9 cellular contexts compared by ENCODE assay signal in genomic region chr12:103884316-103884715, GRCh38. TPM values are rescaled to one million over a fixed set of nuclear protein-coding genes. Genes with fewer than 3 reads are reported as not detected.
DNase-seq lines count a peak whose midpoint lies in the region; ATAC-seq and TF ChIP-seq lines count a peak whose summit lies in the region.
"Had no signal": no experiment of that assay in that cellular context is flagged by ENCODE, and none has a peak within 500 bp of the region (broad histone marks: within the 10 kb centered on the region; RNA-seq: fewer than 3 reads in every experiment).

No MANE protein-coding gene starts in this region.

- peak; percentile 36 for DNase-seq in activated T-cell treated with anti-CD3 and anti-CD28 coated beads, Interleukin-2, amount 50 U/mL, for 1 hour
- no peak for DNase-seq in activated T-cell treated with anti-CD3 and anti-CD28 coated beads, Interleukin-2, amount 50 U/mL, for 24 hours
- DNase-seq in NB4 (ENCODE audit: low read depth) (peak; percentile 75), head of caudate nucleus (peak in 31 of 42 donors; percentile 6 to 69 (median 34)), HPDE6-E6E7 (ENCODE audit: extremely low spot score) (no peak)
- DNase-seq in activated CD4-positive, alpha-beta memory T cell treated with anti-CD3 and anti-CD28 coated beads for 36 hours, result peak; percentile 57

- peak; percentile 50 for TF ChIP-seq CTCF in NB4 (IDR thresholded peaks at IDR 0.05; ENCODE audit: low read depth, low read length)

- ATAC-seq in GM19397 (IDR thresholded peaks at IDR 0.05; ENCODE audit: unreplicated experiment), result no peak
- ATAC-seq: body of pancreas had no signal

- no peak overlapping the region for H3K27ac Mint-ChIP-seq in activated T-cell treated with anti-CD3 and anti-CD28 coated beads, Interleukin-2, amount 50 U/mL, for 24 hours
- no peak overlapping the region for H3K27ac Mint-ChIP-seq in activated CD4-positive, alpha-beta memory T cell treated with anti-CD3 and anti-CD28 coated beads for 36 hours
- peak overlapping the region; percentile 19 for H3K27ac Mint-ChIP-seq in stimulated activated naive CD8-positive, alpha-beta T cell treated with anti-CD3 and anti-CD28 coated beads, Interleukin-15, Interleukin-2, amounts not matched to agents 100 ng/mL and 50 ng/mL, for 24 hours

- POLR2A ChIA-PET in activated CD4-positive, alpha-beta memory T cell treated with anti-CD3 and anti-CD28 coated beads for 36 hours (lab: Charles Lee), result no interaction called here

- peaks cover 21% of the 10 kb centered on the region for H3K4me1 Mint-ChIP-seq in activated T-cell treated with anti-CD3 and anti-CD28 coated beads, Interleukin-2, amount 50 U/mL, for 24 hours (ENCODE audit: low read depth)
- H3K4me1 Mint-ChIP-seq in activated CD4-positive, alpha-beta memory T cell treated with anti-CD3 and anti-CD28 coated beads for 36 hours (ENCODE audit: low read depth), result peaks cover 16% of the 10 kb centered on the region
- peaks cover 28% of the 10 kb centered on the region for H3K4me1 Mint-ChIP-seq in stimulated activated naive CD8-positive, alpha-beta T cell treated with anti-CD3 and anti-CD28 coated beads, Interleukin-15, Interleukin-2, amounts not matched to agents 100 ng/mL and 50 ng/mL, for 24 hours (ENCODE audit: low read depth)

- H3K27me3 Mint-ChIP-seq in activated T-cell treated with anti-CD3 and anti-CD28 coated beads, Interleukin-2, amount 50 U/mL, for 24 hours, result no peaks in the 10 kb centered on the region
- H3K27me3 Mint-ChIP-seq in activated CD4-positive, alpha-beta memory T cell treated with anti-CD3 and anti-CD28 coated beads for 36 hours, result no peaks in the 10 kb centered on the region
- no peaks in the 10 kb centered on the region for H3K27me3 Mint-ChIP-seq in stimulated activated naive CD8-positive, alpha-beta T cell treated with anti-CD3 and anti-CD28 coated beads, Interleukin-15, Interleukin-2, amounts not matched to agents 100 ng/mL and 50 ng/mL, for 24 hours

- no peak overlapping the region for H3K4me3 ChIP-seq in NB4 (ENCODE audit: low read depth, low read length)
- H3K4me3 ChIP-seq: body of pancreas had no signal

- no peaks in the 10 kb centered on the region for H3K9me3 Mint-ChIP-seq in activated T-cell treated with anti-CD3 and anti-CD28 coated beads, Interleukin-2, amount 50 U/mL, for 24 hours
- H3K9me3 Mint-ChIP-seq in activated CD4-positive, alpha-beta memory T cell treated with anti-CD3 and anti-CD28 coated beads for 36 hours, result no peaks in the 10 kb centered on the region
- H3K9me3 Mint-ChIP-seq in stimulated activated naive CD8-positive, alpha-beta T cell treated with anti-CD3 and anti-CD28 coated beads, Interleukin-15, Interleukin-2, amounts not matched to agents 100 ng/mL and 50 ng/mL, for 24 hours, result no peaks in the 10 kb centered on the region

- intact Hi-C loops in activated CD4-positive, alpha-beta memory T cell treated with anti-CD3 and anti-CD28 coated beads for 36 hours (cut with micrococcal nuclease), result loop anchor here (1.0 to 2.0 kb wide), 3 partner anchors 41 to 225 kb away; partner anchors contain the start of gene HCFC2
- intact Hi-C loops in head of caudate nucleus (cut with DNase I), result loop anchor here (5.0 kb wide), 1 partner anchor 223 kb away; no protein-coding TSS in a partner anchor

- no peaks in the 10 kb centered on the region for H3K36me3 Mint-ChIP-seq in activated T-cell treated with anti-CD3 and anti-CD28 coated beads, Interleukin-2, amount 50 U/mL, for 24 hours (ENCODE audit: low read depth)
- no peaks in the 10 kb centered on the region for H3K36me3 Mint-ChIP-seq in activated CD4-positive, alpha-beta memory T cell treated with anti-CD3 and anti-CD28 coated beads for 36 hours
- H3K36me3 Mint-ChIP-seq in stimulated activated naive CD8-positive, alpha-beta T cell treated with anti-CD3 and anti-CD28 coated beads, Interleukin-15, Interleukin-2, amounts not matched to agents 100 ng/mL and 50 ng/mL, for 24 hours (ENCODE audit: low read depth), result no peaks in the 10 kb centered on the region

- CTCF ChIA-PET in activated CD4-positive, alpha-beta memory T cell treated with anti-CD3 and anti-CD28 coated beads for 36 hours (lab: Charles Lee), result interaction anchor here (0.7 to 2.9 kb wide), 13 partner anchors 17 to 224 kb away, joined by 3 to 27 read pairs (median 4); no protein-coding TSS in a partner anchor

- H3K4me3 Mint-ChIP-seq in activated T-cell treated with anti-CD3 and anti-CD28 coated beads, Interleukin-2, amount 50 U/mL, for 24 hours, result no peak overlapping the region
- H3K4me3 Mint-ChIP-seq in activated CD4-positive, alpha-beta memory T cell treated with anti-CD3 and anti-CD28 coated beads for 36 hours, result no peak overlapping the region
- H3K4me3 Mint-ChIP-seq in stimulated activated naive CD8-positive, alpha-beta T cell treated with anti-CD3 and anti-CD28 coated beads, Interleukin-15, Interleukin-2, amounts not matched to agents 100 ng/mL and 50 ng/mL, for 24 hours, result no peak overlapping the region

- no peak for TF ChIP-seq POLR2A in NB4 (IDR thresholded peaks at IDR 0.05; ENCODE audit: extremely low read depth, insufficient read length)

RNA-seq across cellular contexts. Expression of gene NT5DC3, which starts 43.3 kb away (rescaled TPM):
- 1 to 10 TPM; 6.8 to 7.5 TPM for total RNA-seq in activated CD4-positive, alpha-beta memory T cell treated with anti-CD3 and anti-CD28 coated beads for 36 hours

RNA-seq across cellular contexts. Expression of gene HSP90B1, which starts 45.9 kb away (rescaled TPM):
- total RNA-seq in activated CD4-positive, alpha-beta memory T cell treated with anti-CD3 and anti-CD28 coated beads for 36 hours, result 100 to 1,000 TPM; 452 to 453 TPM

Comparison
In these comparisons a context has a peak if more than half of its experiments do, and no peak if none do; other contexts are left out.
1. DNase-seq: peak in activated T-cell treated with anti-CD3 and anti-CD28 coated beads, Interleukin-2, amount 50 U/mL, for 1 hour (single experiment), NB4 (single experiment), activated CD4-positive, alpha-beta memory T cell treated with anti-CD3 and anti-CD28 coated beads for 36 hours (single experiment) and head of caudate nucleus (31 of 42); none in activated T-cell treated with anti-CD3 and anti-CD28 coated beads, Interleukin-2, amount 50 U/mL, for 24 hours (single experiment) and HPDE6-E6E7 (single experiment).